ENCODE assay signal across 24 cellular contexts in genomic region chr19:21838646-21839045, GRCh38.
"Had no signal": no experiment of that assay in that cellular context is flagged by ENCODE, and none has a peak within 500 bp of the region (broad histone marks: within the 10 kb centered on the region; RNA-seq: fewer than 3 reads in every experiment).

No MANE protein-coding gene starts in this region.

- H3K4me1 Mint-ChIP-seq: nephron had no signal

- H3K27me3 Mint-ChIP-seq: activated naive CD4-positive, alpha-beta T cell treated with anti-CD3 and anti-CD28 coated beads, Interleukin-2, amount 10 ng/mL, durations not matched to agents 7 days and 5 days; activated naive CD8-positive, alpha-beta T cell treated with anti-CD3 and anti-CD28 coated beads, Interleukin-2, amount 10 ng/mL, durations not matched to agents 7 days and 5 days had no signal

- H3K36me3 ChIP-seq: colonic mucosa had no signal

- H3K4me1 ChIP-seq: colonic mucosa had no signal

- H3K9me3 ChIP-seq: colonic mucosa, left ventricle myocardium inferior, testis, transverse colon had no signal

- H3K4me3 Mint-ChIP-seq: activated naive CD4-positive, alpha-beta T cell treated with anti-CD3 and anti-CD28 coated beads, Interleukin-2, amount 10 ng/mL, durations not matched to agents 7 days and 5 days; activated naive CD8-positive, alpha-beta T cell treated with anti-CD3 and anti-CD28 coated beads, Interleukin-2, amount 10 ng/mL, durations not matched to agents 7 days and 5 days; activated T-helper 1 cell treated with anti-CD3 and anti-CD28 coated beads, Interleukin-12 subunit alpha, Interleukin-12 subunit beta, Interleukin-2, Interleukin-4 antibody, amounts not matched to agents 30 ng/mL and 10 ng/mL and 1 ng/mL, durations not matched to agents 14 hours and 24 hours and 36 hours had no signal

- H3K27me3 ChIP-seq: colonic mucosa, spleen, testis, transverse colon had no signal

- H3K4me3 ChIP-seq: colonic mucosa, left ventricle myocardium inferior, lung, spleen, testis, transverse colon had no signal

- H3K27ac ChIP-seq: colonic mucosa, left ventricle myocardium inferior, testis, transverse colon, WERI-Rb-1 had no signal

- DNase-seq: activated CD4-positive, alpha-beta T cell treated with anti-CD3 and anti-CD28 coated beads for 48 hours; activated CD4-positive, alpha-beta T cell treated with anti-CD3 and anti-CD28 coated beads, Interleukin-2, amount 50 U/mL, for 48 hours; activated CD8-positive, alpha-beta memory T cell treated with anti-CD3 and anti-CD28 coated beads for 24 hours; activated effector memory CD4-positive, alpha-beta T cell treated with anti-CD3 and anti-CD28 coated beads, Interleukin-2, amount 50 U/mL, for 16 hours; activated naive CD4-positive, alpha-beta T cell treated with anti-CD3 and anti-CD28 coated beads, Interleukin-2, amount 10 ng/mL, durations not matched to agents 7 days and 5 days; activated naive CD8-positive, alpha-beta T cell treated with anti-CD3 and anti-CD28 coated beads, Interleukin-2, amount 10 ng/mL, durations not matched to agents 7 days and 5 days; activated T-cell treated with anti-CD3 and anti-CD28 coated beads, Interleukin-2, amount 50 U/mL, for 1 hour; colonic mucosa; effector memory CD4-positive, alpha-beta T cell; glutamatergic neuron; islet precursor cell; left ventricle myocardium inferior; occipital lobe; right cardiac atrium; spleen; stimulated activated CD4-positive, alpha-beta T cell treated with anti-CD3 and anti-CD28 coated beads, Interleukin-2, amount 100 ng/mL, for 48 hours; stimulated activated naive CD4-positive, alpha-beta T cell treated with Interleukin-2 at 50 U/mL for 16 hours; T-helper 9 cell; testis; transverse colon; WERI-Rb-1 had no signal

- H3K27ac Mint-ChIP-seq: activated naive CD4-positive, alpha-beta T cell treated with anti-CD3 and anti-CD28 coated beads, Interleukin-2, amount 10 ng/mL, durations not matched to agents 7 days and 5 days; activated naive CD8-positive, alpha-beta T cell treated with anti-CD3 and anti-CD28 coated beads, Interleukin-2, amount 10 ng/mL, durations not matched to agents 7 days and 5 days; activated T-helper 1 cell treated with anti-CD3 and anti-CD28 coated beads, Interleukin-12 subunit alpha, Interleukin-12 subunit beta, Interleukin-2, Interleukin-4 antibody, amounts not matched to agents 30 ng/mL and 10 ng/mL and 1 ng/mL, durations not matched to agents 14 hours and 24 hours and 36 hours had no signal
